ENCODE assay signal across 8 cellular contexts in genomic region chr15:39934415-39935044, GRCh38. TPM values are rescaled to one million over a fixed set of nuclear protein-coding genes. Genes with fewer than 3 reads are reported as not detected.
A peak's percentile ranks its signal among the peaks of the same experiment; 100 is the strongest.
DNase-seq lines count a peak whose midpoint lies in the region; ATAC-seq, FAIRE-seq and TF ChIP-seq lines count a peak whose summit lies in the region.

No MANE protein-coding gene starts in this region.

- H3K27me3 ChIP-seq in naive thymus-derived CD4-positive, alpha-beta T cell (ENCODE audit: control insufficient read depth in 2 of 2, insufficient read depth in 2 of 2, low read length in 2 of 2), result no peaks in the 10 kb centered on the region

- H3K27me3 Mint-ChIP-seq in naive thymus-derived CD4-positive, alpha-beta T cell, result peaks cover 0 to 6% (median 0%) of the 10 kb centered on the region in 5 donors

- FAIRE-seq in GM12892 (lab: Jason Lieb, UNC), result no peak

- no peaks in the 10 kb centered on the region for H3K9me3 Mint-ChIP-seq in naive thymus-derived CD4-positive, alpha-beta T cell

- H3K4me3 Mint-ChIP-seq in naive thymus-derived CD4-positive, alpha-beta T cell, result peak overlapping the region; percentile 86 to 95 (median 89)

- peaks cover 14 to 16% of the 10 kb centered on the region in 2 donors for H3K4me1 ChIP-seq in naive thymus-derived CD4-positive, alpha-beta T cell (ENCODE audit: control insufficient read depth in 2 of 2, insufficient read depth in 2 of 2, low read length in 2 of 2)

- H3K4me1 Mint-ChIP-seq in naive thymus-derived CD4-positive, alpha-beta T cell, result peaks cover 28 to 50% (median 33%) of the 10 kb centered on the region in 7 donors

- TF ChIP-seq POLR2A in GM12892 (IDR thresholded peaks at IDR 0.05; ENCODE audit: low read depth, low read length), result no peak

- POLR2A ChIA-PET in naive thymus-derived CD4-positive, alpha-beta T cell (lab: Charles Lee), result interaction anchor here (0.7 to 3.4 kb wide), 3 partner anchors 12 to 104 kb away, joined by 3 to 19 read pairs (median 3); partner anchors contain the start of gene GPR176

- H3K27ac Mint-ChIP-seq in naive thymus-derived CD4-positive, alpha-beta T cell, result peak overlapping the region; percentile 20 to 91 (median 64)

- no peaks in the 10 kb centered on the region for H3K9me3 ChIP-seq in naive thymus-derived CD4-positive, alpha-beta T cell (ENCODE audit: control insufficient read depth in 2 of 3, low read length in 3 of 3)

- intact Hi-C loops in naive thymus-derived CD4-positive, alpha-beta T cell (cut with micrococcal nuclease), result loop anchor here (1.0 to 5.0 kb wide), 8 partner anchors 13 to 633 kb away; partner anchors contain the start of genes FSIP1 (in 2 of the 2), BMF (in 1 of the 2), BUB1B (in 1 of the 2) and CCDC32 (in 1 of the 2)

- peaks cover 2 to 20% (median 8%) of the 10 kb centered on the region in 5 donors for H3K36me3 Mint-ChIP-seq in naive thymus-derived CD4-positive, alpha-beta T cell

- CTCF ChIA-PET in naive thymus-derived CD4-positive, alpha-beta T cell (lab: Charles Lee), result interaction anchor here (0.7 kb wide), 1 partner anchor 163 kb away, joined by 3 read pairs; no protein-coding TSS in a partner anchor

- DNase-seq in AG09309 (ENCODE audit: low read depth), result no peak
- peak; percentile 16 for DNase-seq in SW480 (ENCODE audit: low spot score)
- DNase-seq in epithelial cell of proximal tubule (ENCODE audit: low read depth), result no peak
- DNase-seq in naive thymus-derived CD4-positive, alpha-beta T cell, result peak in 5 of 9 donors; percentile 5 to 14 (median 9)
- DNase-seq in NCI-H1092 treated with DMSO at 0.1 percent for 48 hours (lab: John Stamatoyannopoulos, UW), result no peak
- DNase-seq in GM12892 (ENCODE audit: insufficient read length), result no peak

- TF ChIP-seq CTCF in AG09309 (IDR thresholded peaks at IDR 0.05; ENCODE audit: control insufficient read depth, insufficient read depth, low read depth, low read length, missing control alignments) (no peak), epithelial cell of proximal tubule (conservative IDR thresholded peaks at IDR 0.05; ENCODE audit: low read depth, low read length) (no peak)

- ATAC-seq in GM21786 (IDR thresholded peaks at IDR 0.05; ENCODE audit: unreplicated experiment) (peak; percentile 2), GM21528 (IDR thresholded peaks at IDR 0.05; ENCODE audit: low FRiP score, unreplicated experiment) (no peak)
- ATAC-seq in naive thymus-derived CD4-positive, alpha-beta T cell, result no peak

- H3K27ac ChIP-seq in naive thymus-derived CD4-positive, alpha-beta T cell (ENCODE audit: low read depth, low read length), result peak overlapping the region; percentile 78

- H3K4me3 ChIP-seq in AG09309 (ENCODE audit: control insufficient read depth, low read depth, low read length) (peak overlapping the region; percentile 66), epithelial cell of proximal tubule (ENCODE audit: low read depth, low read length) (peak overlapping the region; percentile 77)
- H3K4me3 ChIP-seq in naive thymus-derived CD4-positive, alpha-beta T cell (ENCODE audit: low read length), result peak overlapping the region; percentile 76

- peaks cover 0 to 5% (median 0%) of the 10 kb centered on the region in 3 experiments for H3K36me3 ChIP-seq in naive thymus-derived CD4-positive, alpha-beta T cell (ENCODE audit: control insufficient read depth in 2 of 3, insufficient read depth in 3 of 3, low read length in 3 of 3)

RNA-seq across cellular contexts. Expression of gene EIF2AK4, which starts 0.6 kb away (rescaled TPM):
- 79.6 and 100 TPM in 2 replicates for total RNA-seq in epithelial cell of proximal tubule
- total RNA-seq in naive thymus-derived CD4-positive, alpha-beta T cell, result 10 to 100 TPM; 14.9 to 34.7 (median 15.5) TPM
- polyA plus RNA-seq in naive thymus-derived CD4-positive, alpha-beta T cell, result 10 to 100 TPM; 12.7 to 21.1 TPM
- 31.0 TPM for polyA plus RNA-seq in GM12892 (2012; ENCODE audit: missing spikeins)

RNA-seq across cellular contexts. Expression of gene GPR176, which starts 14.5 kb away (rescaled TPM):
- 32.1 and 35.4 TPM in 2 replicates for total RNA-seq in epithelial cell of proximal tubule
- total RNA-seq in naive thymus-derived CD4-positive, alpha-beta T cell, result under 1 TPM in 1 of 5 experiments, not detected in 4; 0.07 TPM
- not detected for polyA plus RNA-seq in naive thymus-derived CD4-positive, alpha-beta T cell
- 0.55 TPM for polyA plus RNA-seq in GM12892 (2012; ENCODE audit: missing spikeins)

Comparison
In these comparisons a context has a peak if more than half of its experiments do, and no peak if none do; other contexts are left out.
1. DNase-seq: peak in SW480 (single experiment) and naive thymus-derived CD4-positive, alpha-beta T cell (5 of 9); none in AG09309 (single experiment), epithelial cell of proximal tubule (single experiment), NCI-H1092 treated with DMSO at 0.1 percent for 48 hours (single experiment) and GM12892 (single experiment).
2. RNA of gene GPR176, which starts 14.5 kb away (total RNA-seq): 32.1 to 35.4 TPM in epithelial cell of proximal tubule; 0.07 TPM in naive thymus-derived CD4-positive, alpha-beta T cell; every median in the first group is over 10 times any median in the second.
3. Peak in every context shown above with its lines, with median percentiles within 50 percentile points of each other: H3K4me3 ChIP-seq.